In the genomic region with DNA sequence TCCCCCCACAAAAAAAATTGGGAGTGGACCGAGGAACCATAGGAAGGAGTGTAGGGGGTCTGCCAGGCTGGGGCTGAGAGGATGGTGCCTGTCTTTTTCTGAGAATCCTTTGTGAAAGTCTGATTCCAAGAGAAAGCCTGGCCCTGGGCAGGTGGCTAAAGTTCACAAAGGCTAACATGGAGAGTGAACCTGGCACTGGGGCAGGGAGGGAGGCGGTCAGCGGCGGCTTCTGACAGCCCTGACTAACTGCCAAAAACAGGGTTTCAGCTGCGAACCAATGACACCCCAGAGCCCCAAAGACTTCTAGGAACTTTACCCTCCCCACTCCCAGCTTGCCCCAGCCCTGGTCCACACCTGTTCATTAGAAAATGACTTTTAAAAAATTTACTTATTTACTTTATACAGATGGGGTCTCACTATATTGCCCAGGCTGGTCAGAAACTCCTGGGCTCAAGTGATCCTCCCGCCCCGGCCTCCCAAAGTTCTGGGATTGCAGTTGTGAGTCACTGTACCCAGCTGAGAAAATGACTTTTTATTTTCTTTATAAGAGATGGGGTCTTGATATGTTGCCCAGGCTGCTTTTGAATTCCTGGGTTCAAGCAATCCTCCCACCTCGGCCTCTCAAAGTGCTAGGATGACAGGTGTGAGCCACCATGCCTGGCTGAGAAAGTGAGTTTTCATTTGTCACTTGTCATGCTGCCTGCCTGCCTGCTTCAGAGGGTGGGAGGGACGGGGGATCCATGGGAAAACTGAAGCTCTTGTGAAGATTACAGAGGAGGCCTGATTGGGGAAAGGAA, we compare ENCODE assay signal across 19 cellular contexts.
A peak's percentile ranks its signal among the peaks of the same experiment; 100 is the strongest.
DNase-seq lines count a peak whose midpoint lies in the region; ATAC-seq and TF ChIP-seq lines count a peak whose summit lies in the region.
"Had no signal": no experiment of that assay in that cellular context is flagged by ENCODE, and none has a peak within 500 bp of the region (broad histone marks: within the 10 kb centered on the region; RNA-seq: fewer than 3 reads in every experiment).

No MANE protein-coding gene starts in this region.

- H3K4me2 ChIP-seq in BLaER1 = peak overlapping the region; percentile 79

- H3K27ac ChIP-seq in BLaER1 (peak overlapping the region; percentile 39; the same call in 1 of the 2 replicates), Peyer's patch (no peak overlapping the region), right lobe of liver (peak overlapping the region in 1 of 3 donors; percentile 56)

- H3K27me3 ChIP-seq in BLaER1 (no peaks in the 10 kb centered on the region), Peyer's patch (no peaks in the 10 kb centered on the region), right lobe of liver (no peaks in the 10 kb centered on the region)

- H4K20me1 ChIP-seq in BLaER1 = no peaks in the 10 kb centered on the region

- peak; percentile 7 for DNase-seq in activated CD4-positive, alpha-beta memory T cell treated with anti-CD3 and anti-CD28 coated beads for 36 hours
- DNase-seq in activated CD4-positive, alpha-beta memory T cell treated with anti-CD3 and anti-CD28 coated beads, Interleukin-2, amount 10 ng/mL, durations not matched to agents 7 days and 5 days = no peak
- peak in 2 of 3 donors; percentile 23 to 40 for DNase-seq in Peyer's patch
- peak; percentile 48 to 80 (median 65) for DNase-seq in right lobe of liver
- no peak for DNase-seq in NCI-H2196 (lab: John Stamatoyannopoulos, UW; ENCODE audit: unreplicated experiment)
- DNase-seq: CD4-positive, alpha-beta memory T cell; DMS153; GF-D8; H9; NCI-H1105; NCI-H1694; NCI-H510A; NCI-H774; OCI-M1; RPMI8226 had no signal

- WGBS in right lobe of liver (ENCODE audit: insufficient coverage, low coverage, low lambda C conversion rate, missing lambda C conversion rate) = 67% methylated on average over 8 of the region's 9 CpGs

- peaks cover 7% of the 10 kb centered on the region for H3K4me1 Mint-ChIP-seq in activated CD4-positive, alpha-beta memory T cell treated with anti-CD3 and anti-CD28 coated beads for 36 hours (ENCODE audit: low read depth)
- H3K4me1 Mint-ChIP-seq in activated CD4-positive, alpha-beta memory T cell treated with anti-CD3 and anti-CD28 coated beads, Interleukin-2, amount 10 ng/mL, durations not matched to agents 7 days and 5 days = peaks cover 19% of the 10 kb centered on the region

- no peak for TF ChIP-seq CTCF in Peyer's patch (IDR thresholded peaks at IDR 0.05)
- TF ChIP-seq CTCF in right lobe of liver (IDR thresholded peaks at IDR 0.05) = no peak

- no peaks in the 10 kb centered on the region for H3K27me3 Mint-ChIP-seq in activated CD4-positive, alpha-beta memory T cell treated with anti-CD3 and anti-CD28 coated beads for 36 hours
- H3K27me3 Mint-ChIP-seq in activated CD4-positive, alpha-beta memory T cell treated with anti-CD3 and anti-CD28 coated beads, Interleukin-2, amount 10 ng/mL, durations not matched to agents 7 days and 5 days = no peaks in the 10 kb centered on the region
- H3K27me3 Mint-ChIP-seq: CD4-positive, alpha-beta memory T cell had no signal

- no peaks in the 10 kb centered on the region for H3K9me3 ChIP-seq in BLaER1
- H3K9me3 ChIP-seq in Peyer's patch = no peaks in the 10 kb centered on the region
- no peaks in the 10 kb centered on the region for H3K9me3 ChIP-seq in right lobe of liver

- H3K36me3 ChIP-seq in BLaER1 (no peaks in the 10 kb centered on the region), Peyer's patch (no peaks in the 10 kb centered on the region), right lobe of liver (no peaks in the 10 kb centered on the region)

- no peak overlapping the region for H3K27ac Mint-ChIP-seq in activated CD4-positive, alpha-beta memory T cell treated with anti-CD3 and anti-CD28 coated beads for 36 hours
- H3K27ac Mint-ChIP-seq in activated CD4-positive, alpha-beta memory T cell treated with anti-CD3 and anti-CD28 coated beads, Interleukin-2, amount 10 ng/mL, durations not matched to agents 7 days and 5 days = no peak overlapping the region
- H3K27ac Mint-ChIP-seq: B cell had no signal

- peaks cover 8% of the 10 kb centered on the region for H3K9me3 Mint-ChIP-seq in activated CD4-positive, alpha-beta memory T cell treated with anti-CD3 and anti-CD28 coated beads for 36 hours
- H3K9me3 Mint-ChIP-seq in activated CD4-positive, alpha-beta memory T cell treated with anti-CD3 and anti-CD28 coated beads, Interleukin-2, amount 10 ng/mL, durations not matched to agents 7 days and 5 days = peaks cover 6% of the 10 kb centered on the region
- H3K9me3 Mint-ChIP-seq: H9 had no signal

- CTCF ChIA-PET in activated CD4-positive, alpha-beta memory T cell treated with anti-CD3 and anti-CD28 coated beads for 36 hours (lab: Charles Lee) = interaction anchor here (0.8 kb wide), 1 partner anchor 19 kb away, joined by 3 read pairs; no protein-coding TSS in a partner anchor
- CTCF ChIA-PET in activated CD4-positive, alpha-beta memory T cell treated with anti-CD3 and anti-CD28 coated beads, Interleukin-2, amount 10 ng/mL, durations not matched to agents 7 days and 5 days (lab: Charles Lee) = no interaction called here

- no peak overlapping the region for H3K4me3 Mint-ChIP-seq in activated CD4-positive, alpha-beta memory T cell treated with anti-CD3 and anti-CD28 coated beads for 36 hours
- no peak overlapping the region for H3K4me3 Mint-ChIP-seq in activated CD4-positive, alpha-beta memory T cell treated with anti-CD3 and anti-CD28 coated beads, Interleukin-2, amount 10 ng/mL, durations not matched to agents 7 days and 5 days
- H3K4me3 Mint-ChIP-seq: B cell; CD4-positive, alpha-beta memory T cell; H9 had no signal

- no peak overlapping the region for H3K9ac ChIP-seq in BLaER1

- no peaks in the 10 kb centered on the region for H3K36me3 Mint-ChIP-seq in activated CD4-positive, alpha-beta memory T cell treated with anti-CD3 and anti-CD28 coated beads for 36 hours
- H3K36me3 Mint-ChIP-seq in activated CD4-positive, alpha-beta memory T cell treated with anti-CD3 and anti-CD28 coated beads, Interleukin-2, amount 10 ng/mL, durations not matched to agents 7 days and 5 days (ENCODE audit: low read depth) = no peaks in the 10 kb centered on the region
- H3K36me3 Mint-ChIP-seq: CD4-positive, alpha-beta memory T cell had no signal

- intact Hi-C loops in activated CD4-positive, alpha-beta memory T cell treated with anti-CD3 and anti-CD28 coated beads for 36 hours (cut with micrococcal nuclease) = no loop called here
- intact Hi-C loops in right lobe of liver (cut with DNase I) = no loop called here

- peaks cover 55% of the 10 kb centered on the region for H3K4me1 ChIP-seq in BLaER1
- no peaks in the 10 kb centered on the region for H3K4me1 ChIP-seq in Peyer's patch
- H3K4me1 ChIP-seq in right lobe of liver = peaks cover 0 to 9% (median 0%) of the 10 kb centered on the region in 4 donors

- POLR2A ChIA-PET in activated CD4-positive, alpha-beta memory T cell treated with anti-CD3 and anti-CD28 coated beads for 36 hours (lab: Charles Lee) = no interaction called here
- POLR2A ChIA-PET in activated CD4-positive, alpha-beta memory T cell treated with anti-CD3 and anti-CD28 coated beads, Interleukin-2, amount 10 ng/mL, durations not matched to agents 7 days and 5 days (lab: Charles Lee) = no interaction called here

- TF ChIP-seq POLR2A in Peyer's patch (IDR thresholded peaks at IDR 0.05) (no peak), right lobe of liver (IDR thresholded peaks at IDR 0.05) (no peak)

- ATAC-seq in right lobe of liver (peak; percentile 85 to 91 (median 89)), HG03460 (IDR thresholded peaks at IDR 0.05; ENCODE audit: unreplicated experiment) (no peak), GM18909 (IDR thresholded peaks at IDR 0.05; ENCODE audit: poor library complexity, unreplicated experiment) (no peak)

- no peak overlapping the region for H3K4me3 ChIP-seq in BLaER1
- no peak overlapping the region for H3K4me3 ChIP-seq in Peyer's patch
- no peak overlapping the region for H3K4me3 ChIP-seq in right lobe of liver

Comparison
In these comparisons a context has a peak if more than half of its experiments do, and no peak if none do; other contexts are left out.
1. DNase-seq: peak in activated CD4-positive, alpha-beta memory T cell treated with anti-CD3 and anti-CD28 coated beads for 36 hours (single experiment), Peyer's patch (2 of 3) and right lobe of liver (3 of 3); none in activated CD4-positive, alpha-beta memory T cell treated with anti-CD3 and anti-CD28 coated beads, Interleukin-2, amount 10 ng/mL, durations not matched to agents 7 days and 5 days (single experiment) and NCI-H2196 (single experiment).
2. ATAC-seq: peak in right lobe of liver (4 of 4); none in HG03460 (single experiment) and GM18909 (single experiment).